In genomic region chr9:93127395-93127911, GRCh38 we compare ENCODE assay signal across 7 cellular contexts. TPM values are rescaled to one million over a fixed set of nuclear protein-coding genes. Genes with fewer than 3 reads are reported as not detected.
A peak's percentile ranks its signal among the peaks of the same experiment; 100 is the strongest.
DNase-seq lines count a peak whose midpoint lies in the region; ATAC-seq, FAIRE-seq and TF ChIP-seq lines count a peak whose summit lies in the region.

No MANE protein-coding gene starts in this region.

- H3K27me3 ChIP-seq in OCI-LY1 (ENCODE audit: insufficient read depth, low read length) (no peaks in the 10 kb centered on the region), left lung (no peaks in the 10 kb centered on the region), subcutaneous abdominal adipose tissue (ENCODE audit: control insufficient read depth in 5 of 5, insufficient read depth in 4 of 5, low read length in 5 of 5) (no peaks in the 10 kb centered on the region)

- H3K4me2 ChIP-seq in OCI-LY1 (ENCODE audit: low read length), result no peak overlapping the region; the same call in 1 of the 2 replicates

- no peaks in the 10 kb centered on the region for H3K9me3 ChIP-seq in OCI-LY1 (ENCODE audit: low read length)
- H3K9me3 ChIP-seq in left lung, result no peaks in the 10 kb centered on the region
- H3K9me3 ChIP-seq in subcutaneous abdominal adipose tissue (ENCODE audit: control insufficient read depth in 5 of 5, low read length in 5 of 5), result no peaks in the 10 kb centered on the region

- peaks cover 14% of the 10 kb centered on the region; the same call in 1 of the 2 replicates for H3K36me3 ChIP-seq in OCI-LY1 (ENCODE audit: insufficient read depth, low read length)
- H3K36me3 ChIP-seq in left lung, result peaks cover 0 to 46% of the 10 kb centered on the region in 2 donors
- H3K36me3 ChIP-seq in subcutaneous abdominal adipose tissue (ENCODE audit: control insufficient read depth in 5 of 5, insufficient read depth in 5 of 5, low read length in 5 of 5), result peaks cover 0 to 42% (median 26%) of the 10 kb centered on the region in 5 donors

- no peaks in the 10 kb centered on the region for H3K9me2 ChIP-seq in OCI-LY1 (ENCODE audit: low read depth, low read length)

- no peaks in the 10 kb centered on the region for H3K79me2 ChIP-seq in OCI-LY1 (ENCODE audit: insufficient read depth, low read length)

- H4K20me1 ChIP-seq in OCI-LY1 (ENCODE audit: insufficient read depth, low read length), result no peaks in the 10 kb centered on the region

- H3K4me3 ChIP-seq in OCI-LY1 (ENCODE audit: low read depth, low read length, poor library complexity, severe bottlenecking) (no peak overlapping the region), left lung (no peak overlapping the region), subcutaneous abdominal adipose tissue (ENCODE audit: low read depth in 1 of 5, low read length in 5 of 5) (peak overlapping the region in 1 of 5 donors; percentile 34)

- H2AFZ ChIP-seq in OCI-LY1 (ENCODE audit: low read length), result no peak overlapping the region

- TF ChIP-seq CTCF in OCI-LY1 (IDR thresholded peaks at IDR 0.05; ENCODE audit: low read length) (no peak), left lung (IDR thresholded peaks at IDR 0.05) (no peak)

- H3K4me1 ChIP-seq in OCI-LY1 (ENCODE audit: insufficient read depth, low read length, severe bottlenecking) (peaks cover 41% of the 10 kb centered on the region), left lung (peaks cover 34 to 91% of the 10 kb centered on the region in 2 donors), subcutaneous abdominal adipose tissue (ENCODE audit: control insufficient read depth in 5 of 5, insufficient read depth in 5 of 5, low read length in 5 of 5) (peaks cover 2 to 85% (median 62%) of the 10 kb centered on the region in 5 donors)

- intact Hi-C loops in left lung (cut with DNase I), result no loop called here

- DNase-seq in astrocyte of the hippocampus (ENCODE audit: low read depth, low spot score), result peak; percentile 77
- DNase-seq in left lung, result peak; percentile 63 to 80
- DNase-seq in RCC 7860 (ENCODE audit: low spot score), result no peak

- FAIRE-seq in RCC 7860 (lab: Jason Lieb, UNC), result no peak

- no peaks in the 10 kb centered on the region for H3F3A ChIP-seq in OCI-LY1 (ENCODE audit: insufficient read depth, low read length)

- H3K27ac ChIP-seq in OCI-LY1 (ENCODE audit: low read depth, low read length, poor library complexity, severe bottlenecking) (peak overlapping the region; percentile 51), left lung (peak overlapping the region; percentile 57 to 82), subcutaneous abdominal adipose tissue (ENCODE audit: low read depth, low read length) (peak overlapping the region; percentile 30)

- H3K9ac ChIP-seq in OCI-LY1 (ENCODE audit: low read length) (no peak overlapping the region; the same call in 1 of the 2 replicates), subcutaneous abdominal adipose tissue (ENCODE audit: low read length in 5 of 5) (peak overlapping the region in 2 of 5 donors; percentile 2 to 38)

- ATAC-seq in left lung (peak; percentile 58), GM19035 (IDR thresholded peaks at IDR 0.05; ENCODE audit: unreplicated experiment) (no peak), GM21447 (IDR thresholded peaks at IDR 0.05; ENCODE audit: unreplicated experiment) (no peak)

RNA-seq across cellular contexts. Expression of gene NINJ1, which starts 6.6 kb away (rescaled TPM):
- 10 to 100 TPM; 77.9 to 83.5 TPM for total RNA-seq in left lung

RNA-seq across cellular contexts. Expression of gene CARD19, which starts 31.4 kb away (rescaled TPM):
- total RNA-seq in left lung, result 10 to 100 TPM; 27.7 to 43.0 TPM

RNA-seq across cellular contexts. Expression of gene WNK2, which starts 56.5 kb away (rescaled TPM):
- total RNA-seq in left lung, result 1 to 10 TPM in 1 of 2 donors, under 1 TPM in 1; 0.93 to 1.6 TPM
